In the genomic region with DNA sequence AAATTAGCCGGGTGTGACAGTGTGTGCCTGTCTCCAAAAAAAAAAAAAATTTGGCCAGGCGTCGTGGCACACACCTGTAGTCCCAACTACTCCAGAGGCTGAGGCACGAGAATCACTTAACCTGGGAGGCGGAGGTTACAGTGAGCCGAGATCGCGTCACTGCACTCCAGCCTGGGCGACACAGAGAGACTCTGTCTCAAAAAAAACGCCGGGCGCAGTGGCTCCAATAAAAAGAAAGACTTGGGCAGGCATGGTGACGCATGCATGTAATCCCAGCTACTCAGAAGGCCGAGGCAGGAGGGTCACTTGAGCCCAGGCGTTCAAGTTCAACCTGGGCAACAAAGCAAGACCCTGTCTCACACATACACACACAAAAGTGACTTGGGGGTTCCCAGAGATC, we compare ENCODE assay signal across 15 cellular contexts. TPM values are rescaled to one million over a fixed set of nuclear protein-coding genes. Genes with fewer than 3 reads are reported as not detected.
A peak's percentile ranks its signal among the peaks of the same experiment; 100 is the strongest.
DNase-seq lines count a peak whose midpoint lies in the region; ATAC-seq lines count a peak whose summit lies in the region.
"Had no signal": no experiment of that assay in that cellular context is flagged by ENCODE, and none has a peak within 500 bp of the region (broad histone marks: within the 10 kb centered on the region; RNA-seq: fewer than 3 reads in every experiment).

No MANE protein-coding gene starts in this region.

- H3K18ac ChIP-seq in mesenchymal stem cell (ENCODE audit: low read depth in 1 of 2, low read length in 2 of 2) = no peak overlapping the region

- H3K4ac ChIP-seq in mesenchymal stem cell (ENCODE audit: low read depth in 1 of 2, low read length in 2 of 2) = no peak overlapping the region

- H3K4me3 ChIP-seq in mesenchymal stem cell (ENCODE audit: insufficient read depth in 1 of 2, low read depth in 1 of 2, low read length in 2 of 2) = no peak overlapping the region
- H3K4me3 ChIP-seq: HAP-1, MG63, SJCRH30 had no signal

- H3K27ac ChIP-seq in mesenchymal stem cell (ENCODE audit: low read length, poor library complexity, severe bottlenecking) = no peak overlapping the region
- H3K27ac ChIP-seq: 22Rv1, SJCRH30 had no signal

- peaks cover 72% of the 10 kb centered on the region for H3K36me3 Mint-ChIP-seq in activated T-cell treated with anti-CD3 and anti-CD28 coated beads, Interleukin-2, amount 50 U/mL, for 24 hours (ENCODE audit: low read depth)

- H3K9me3 Mint-ChIP-seq in activated T-cell treated with anti-CD3 and anti-CD28 coated beads, Interleukin-2, amount 50 U/mL, for 24 hours = no peaks in the 10 kb centered on the region

- peaks cover 23 to 49% of the 10 kb centered on the region in 2 experiments for H3K36me3 ChIP-seq in mesenchymal stem cell (ENCODE audit: control insufficient read depth in 1 of 2, insufficient read depth in 2 of 2, low read depth in 1 of 2, low read length in 2 of 2)

- H2BK12ac ChIP-seq in mesenchymal stem cell (ENCODE audit: low read length in 2 of 2) = no peak overlapping the region

- H4K8ac ChIP-seq in mesenchymal stem cell (ENCODE audit: low read length) = no peak overlapping the region

- no peak overlapping the region for H2AK5ac ChIP-seq in mesenchymal stem cell (ENCODE audit: low read length, severe bottlenecking)

- no peak overlapping the region for H2BK15ac ChIP-seq in mesenchymal stem cell (ENCODE audit: low read depth, poor library complexity, severe bottlenecking)

- H2BK5ac ChIP-seq in mesenchymal stem cell (ENCODE audit: low read depth, low read length, poor library complexity, severe bottlenecking) = no peak overlapping the region

- 95% methylated on average over 15 of the region's 15 CpGs for WGBS in mesenchymal stem cell

- H2BK120ac ChIP-seq in mesenchymal stem cell (ENCODE audit: low read depth, low read length) = no peak overlapping the region

- peak overlapping the region; percentile 65 for H3K27ac Mint-ChIP-seq in activated T-cell treated with anti-CD3 and anti-CD28 coated beads, Interleukin-2, amount 50 U/mL, for 24 hours

- peaks cover 67% of the 10 kb centered on the region for H3K4me1 Mint-ChIP-seq in activated T-cell treated with anti-CD3 and anti-CD28 coated beads, Interleukin-2, amount 50 U/mL, for 24 hours (ENCODE audit: low read depth)

- no peaks in the 10 kb centered on the region for H3K27me3 ChIP-seq in mesenchymal stem cell (ENCODE audit: control insufficient read depth in 1 of 2, insufficient read depth in 1 of 2, low read length in 2 of 2)
- H3K27me3 ChIP-seq: MG63, SJCRH30 had no signal

- H3K79me1 ChIP-seq in mesenchymal stem cell (replicated peaks; ENCODE audit: low read length, poor library complexity, severe bottlenecking) = no peaks in the 10 kb centered on the region

- H2AFZ ChIP-seq in mesenchymal stem cell (ENCODE audit: low read depth, low read length) = no peak overlapping the region

- no peak for ATAC-seq in GM18858 (IDR thresholded peaks at IDR 0.05; ENCODE audit: unreplicated experiment)

- no peak overlapping the region for H3K23ac ChIP-seq in mesenchymal stem cell (ENCODE audit: low read length in 2 of 2)

- no peaks in the 10 kb centered on the region for H3K27me3 Mint-ChIP-seq in activated T-cell treated with anti-CD3 and anti-CD28 coated beads, Interleukin-2, amount 50 U/mL, for 24 hours

- H3K9me3 ChIP-seq in mesenchymal stem cell (ENCODE audit: control insufficient read depth, low read length) = no peaks in the 10 kb centered on the region
- H3K9me3 ChIP-seq: HAP-1, MG63, SJCRH30 had no signal

- no peak overlapping the region for H3K4me2 ChIP-seq in mesenchymal stem cell (ENCODE audit: low read length, poor library complexity, severe bottlenecking)

- no peak overlapping the region for H3K14ac ChIP-seq in mesenchymal stem cell (ENCODE audit: low read length in 2 of 2)

- H3K4me1 ChIP-seq in mesenchymal stem cell (ENCODE audit: control insufficient read depth, insufficient read depth, low read depth, low read length) = peaks cover 8% of the 10 kb centered on the region
- H3K4me1 ChIP-seq: SJCRH30 had no signal

- peak overlapping the region; percentile 30 for H3K9ac ChIP-seq in mesenchymal stem cell (ENCODE audit: low read length)

- DNase-seq in activated T-cell treated with anti-CD3 and anti-CD28 coated beads, Interleukin-2, amount 50 U/mL, for 24 hours = no peak
- DNase-seq in activated T-cell treated with anti-CD3 and anti-CD28 coated beads, Interleukin-2, amount 50 U/mL, for 1 hour = no peak
- no peak for DNase-seq in mesenchymal stem cell
- DNase-seq: C1 segment of cervical spinal cord, COR-L47, KBM-7, MG63, NCI-H1105, NCI-H187 treated with DMSO at 0.1 percent for 48 hours, NCI-H2171 treated with DMSO at 0.1 percent for 48 hours, NCI-H510A, SJCRH30 had no signal

- no peak overlapping the region for H4K91ac ChIP-seq in mesenchymal stem cell (ENCODE audit: low read length)

- no peak overlapping the region for H3K4me3 Mint-ChIP-seq in activated T-cell treated with anti-CD3 and anti-CD28 coated beads, Interleukin-2, amount 50 U/mL, for 24 hours

RNA-seq across cellular contexts. Expression of gene LSM12, which starts 3.6 kb away (rescaled TPM):
- 74.2 TPM for polyA plus RNA-seq in mesenchymal stem cell (2013, experiment 1 of 2)
- 73.4 TPM for polyA plus RNA-seq in mesenchymal stem cell (2013, experiment 2 of 2)

RNA-seq across cellular contexts. Expression of gene G6PC3, which starts 7.7 kb away (rescaled TPM):
- 158 TPM for polyA plus RNA-seq in mesenchymal stem cell (2013, experiment 1 of 2)
- 165 TPM for polyA plus RNA-seq in mesenchymal stem cell (2013, experiment 2 of 2)

RNA-seq across cellular contexts. Expression of gene TMEM101, which starts 48.1 kb away (rescaled TPM):
- polyA plus RNA-seq in mesenchymal stem cell (2013, experiment 1 of 2) = 21.7 TPM
- 22.1 TPM for polyA plus RNA-seq in mesenchymal stem cell (2013, experiment 2 of 2)

RNA-seq across cellular contexts. Expression of gene NAGS, which starts 58.4 kb away (rescaled TPM):
- polyA plus RNA-seq in mesenchymal stem cell (2013, experiment 1 of 2) = 0.86 TPM
- polyA plus RNA-seq in mesenchymal stem cell (2013, experiment 2 of 2) = 0.96 TPM
